Comparison of ENCODE assay signal across 8 cellular contexts in the genomic region with DNA sequence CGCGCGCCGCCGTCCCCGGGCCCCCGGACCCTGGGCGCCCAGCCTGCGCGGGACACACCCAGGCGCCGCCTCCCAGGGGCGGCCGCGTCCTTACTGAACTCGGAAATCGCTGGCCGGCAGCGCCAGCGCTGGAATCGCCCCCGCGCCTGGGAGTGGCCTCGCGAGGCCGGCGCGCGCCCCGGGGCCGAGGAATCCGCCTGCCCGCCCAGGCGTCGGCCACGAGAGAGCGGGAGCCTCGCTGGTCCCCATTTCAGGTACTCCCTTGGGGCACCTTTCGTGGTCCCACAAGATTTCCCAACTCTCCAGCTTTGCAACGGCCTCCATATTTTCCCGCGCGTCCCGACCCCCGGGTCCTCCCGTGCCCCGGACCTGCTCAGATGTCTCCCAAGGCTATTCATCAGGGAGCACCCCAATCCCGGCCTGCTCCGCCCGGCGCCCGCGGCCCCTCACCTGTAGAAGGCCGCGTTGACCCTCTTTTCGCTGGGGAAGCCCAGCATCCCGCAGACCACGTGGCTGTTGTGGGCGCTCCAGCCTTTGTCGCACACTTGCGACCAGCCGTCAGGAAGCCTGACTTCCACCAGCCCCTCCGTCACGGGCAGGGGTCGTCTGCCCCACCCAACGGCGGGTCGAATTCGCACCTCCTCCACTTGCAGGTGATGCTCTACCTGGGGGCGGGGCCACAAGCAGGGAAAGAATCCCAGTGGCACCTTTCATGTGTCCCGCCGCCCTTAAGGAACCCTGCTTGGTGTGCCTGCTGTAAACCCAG. TPM values are rescaled to one million over a fixed set of nuclear protein-coding genes. Genes with fewer than 3 reads are reported as not detected.
DNase-seq lines count a peak whose midpoint lies in the region; ATAC-seq and TF ChIP-seq lines count a peak whose summit lies in the region.

No MANE protein-coding gene starts in this region.

- peak; percentile 57 for ATAC-seq in GM19372 (IDR thresholded peaks at IDR 0.05; ENCODE audit: low read depth, unreplicated experiment)

- no peaks in the 10 kb centered on the region for H3K9me3 ChIP-seq in smooth muscle cell (replicated peaks; ENCODE audit: low read depth)

- TF ChIP-seq CTCF in astrocyte of the spinal cord (IDR thresholded peaks at IDR 0.05; ENCODE audit: low read depth, low read length) (no peak), smooth muscle cell (IDR thresholded peaks at IDR 0.05; ENCODE audit: borderline replicate concordance, insufficient read depth, poor library complexity, severe bottlenecking) (no peak)

- peak overlapping the region; percentile 98 for H3K4me2 ChIP-seq in smooth muscle cell

- WGBS in smooth muscle cell (ENCODE audit: low lambda C conversion rate), result 2% methylated on average over 66 of the region's 72 CpGs

- H3K79me2 ChIP-seq in smooth muscle cell (ENCODE audit: low read depth), result peaks cover 53% of the 10 kb centered on the region

- H3K27ac ChIP-seq in smooth muscle cell (ENCODE audit: low read depth), result peak overlapping the region; percentile 37

- peaks cover 8% of the 10 kb centered on the region for H3F3A ChIP-seq in smooth muscle cell (ENCODE audit: low read depth)

- no peaks in the 10 kb centered on the region for H3K27me3 ChIP-seq in smooth muscle cell (ENCODE audit: low read depth)

- H3K9ac ChIP-seq in smooth muscle cell (ENCODE audit: low read depth), result no peak overlapping the region

- peak overlapping the region; percentile 73 for H2AFZ ChIP-seq in smooth muscle cell (ENCODE audit: low read depth)

- H3K36me3 ChIP-seq in smooth muscle cell (ENCODE audit: low read depth), result peaks cover 3% of the 10 kb centered on the region

- H4K20me1 ChIP-seq in smooth muscle cell (ENCODE audit: low read depth), result peaks cover 61% of the 10 kb centered on the region

- H3K4me3 ChIP-seq in astrocyte of the spinal cord (ENCODE audit: low read depth, low read length) (peak overlapping the region; percentile 52), smooth muscle cell (peak overlapping the region; percentile 68)

- H3K4me1 ChIP-seq in smooth muscle cell (ENCODE audit: low read depth), result peaks cover 23% of the 10 kb centered on the region

- in situ Hi-C loops in astrocyte of the spinal cord (cut with HindIII; ENCODE audit: low sequenced_read_pairs), result no loop called here

- DNase-seq in COR-L47 (lab: John Stamatoyannopoulos, UW) (peak; percentile 69), NCI-H526 (lab: John Stamatoyannopoulos, UW) (peak; percentile 42 to 85), astrocyte of the spinal cord (ENCODE audit: low read depth, low spot score) (peak; percentile 32), iPS-NIHi11 (ENCODE audit: low spot score) (peak; percentile 84), smooth muscle cell (lab: John Stamatoyannopoulos, UW; ENCODE audit: unreplicated experiment) (no peak), inferior parietal cortex (ENCODE audit: extremely low spot score) (no peak)
- no peak for DNase-seq in stimulated activated CD4-positive, alpha-beta T cell treated with anti-CD3 and anti-CD28 coated beads, Interleukin-12 subunit alpha, Interleukin-12 subunit beta, amount 100 ng/mL, for 4 hours

RNA-seq across cellular contexts. Expression of a gene that starts 4.6 kb away (rescaled TPM):
- total RNA-seq in smooth muscle cell, result 123 and 139 TPM in 2 replicates
- polyA plus RNA-seq in smooth muscle cell, result 109 and 190 TPM in 2 replicates

RNA-seq across cellular contexts. Expression of a gene that starts 5.4 kb away (rescaled TPM):
- total RNA-seq in smooth muscle cell, result 11.7 and 17.8 TPM in 2 replicates
- 32.9 and 41.3 TPM in 2 replicates for polyA plus RNA-seq in smooth muscle cell

RNA-seq across cellular contexts. Expression of a gene that starts 19.4 kb away (rescaled TPM):
- total RNA-seq in smooth muscle cell, result 19.1 and 19.2 TPM in 2 replicates
- polyA plus RNA-seq in smooth muscle cell, result 30.4 and 35.2 TPM in 2 replicates

RNA-seq across cellular contexts. Expression of a gene that starts 19.6 kb away (rescaled TPM):
- total RNA-seq in smooth muscle cell, result 83.4 and 104 TPM in 2 replicates
- 138 and 170 TPM in 2 replicates for polyA plus RNA-seq in smooth muscle cell

RNA-seq across cellular contexts. Expression of a gene that starts 23.1 kb away (rescaled TPM):
- total RNA-seq in smooth muscle cell, result 0.09 and 0.27 TPM in 2 replicates
- polyA plus RNA-seq in smooth muscle cell, result 0.57 TPM in 1 of 2 replicates, not detected in the other

Comparison
In these comparisons a context has a peak if more than half of its experiments do, and no peak if none do; other contexts are left out.
1. DNase-seq: peak in COR-L47 (single experiment), NCI-H526 (2 of 2), astrocyte of the spinal cord (single experiment) and iPS-NIHi11 (single experiment); none in smooth muscle cell (single experiment), inferior parietal cortex (single experiment) and stimulated activated CD4-positive, alpha-beta T cell treated with anti-CD3 and anti-CD28 coated beads, Interleukin-12 subunit alpha, Interleukin-12 subunit beta, amount 100 ng/mL, for 4 hours (single experiment).